ENCODE assay signal across 1 cellular context in the genomic region with DNA sequence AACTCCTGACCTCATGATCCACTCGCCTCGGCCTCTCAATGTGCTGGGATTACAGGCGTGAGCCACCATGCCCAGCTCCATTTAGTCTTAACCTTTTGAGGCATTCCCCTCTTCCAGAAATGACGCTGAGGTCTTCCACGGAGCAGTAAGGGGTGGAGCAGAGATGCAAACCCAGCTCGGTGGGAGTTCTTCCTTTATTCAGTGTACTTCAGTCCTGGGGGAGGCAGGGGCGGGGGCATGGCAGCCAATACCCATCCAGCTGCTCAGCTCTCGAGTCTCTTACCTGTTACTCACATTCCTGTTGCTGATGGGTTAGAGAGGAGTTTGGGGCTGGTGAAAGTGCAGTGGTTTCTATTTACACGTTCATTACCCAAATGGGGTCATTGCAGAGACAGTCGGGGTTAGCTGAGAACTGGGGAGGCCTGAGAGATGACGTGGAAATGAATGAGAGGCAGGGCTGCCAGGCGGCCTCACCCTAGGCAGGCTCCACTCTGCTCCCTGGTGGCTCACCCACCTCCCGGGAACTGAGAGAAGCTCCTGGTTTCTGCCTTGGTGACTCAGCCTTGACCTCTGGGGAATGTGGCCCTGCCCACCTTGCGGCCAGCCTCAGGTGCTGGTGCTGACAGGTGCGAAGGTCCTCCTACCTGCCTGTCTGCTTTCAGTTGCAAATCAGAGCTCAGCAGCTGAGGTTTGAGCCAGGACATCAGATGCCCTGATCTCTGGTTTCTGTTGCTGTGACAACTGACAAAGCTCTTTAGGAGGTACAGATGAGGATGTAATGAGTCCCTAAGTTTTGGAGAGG.
A peak's percentile ranks its signal among the peaks of the same experiment; 100 is the strongest.
TF ChIP-seq lines count a peak whose summit lies in the region.

No MANE protein-coding gene starts in this region.

TF ChIP-seq in HepG2, 621 proteins besides CTCF, POLR2A, EP300 and RAD21 (continued from another document and continues in another):
- TF ChIP-seq RAD51 (IDR thresholded peaks at IDR 0.05; ENCODE audit: borderline replicate concordance) (no peak), ZNF160 (CRISPR knock-in tag; IDR thresholded peaks at IDR 0.05) (no peak), SP4 (CRISPR knock-in tag; IDR thresholded peaks at IDR 0.05) (0 out of 2 replicates have a peak, but pooled peaks have one; percentile 36), KLF12 (CRISPR knock-in tag; IDR thresholded peaks at IDR 0.05; ENCODE audit: borderline replicate concordance) (no peak), GFI1 (CRISPR knock-in tag; IDR thresholded peaks at IDR 0.05; ENCODE audit: borderline replicate concordance) (peak; percentile 47; the same call in 1 of the 2 replicates), KDM2A (CRISPR knock-in tag; IDR thresholded peaks at IDR 0.05; ENCODE audit: borderline replicate concordance, low read depth) (peak; percentile 61), MYC (CRISPR knock-in tag; IDR thresholded peaks at IDR 0.05; ENCODE audit: borderline replicate concordance) (peak; percentile 24; the same call in 1 of the 2 replicates), RARA (CRISPR knock-in tag; IDR thresholded peaks at IDR 0.05) (peak; percentile 73), ZBTB7A (CRISPR knock-in tag; IDR thresholded peaks at IDR 0.05) (no peak), ZBTB7B (CRISPR knock-in tag; IDR thresholded peaks at IDR 0.05) (0 out of 2 replicates have a peak, but pooled peaks have one; percentile 38), TEAD3 (CRISPR knock-in tag; optimal IDR thresholded peaks at IDR 0.05; ENCODE audit: borderline replicate concordance) (peak; percentile 81), ZNF460 (CRISPR knock-in tag; IDR thresholded peaks at IDR 0.05; ENCODE audit: borderline replicate concordance) (no peak), HOXA3 (CRISPR knock-in tag; IDR thresholded peaks at IDR 0.05) (no peak; the same call in 1 of the 2 replicates), ZNF557 (CRISPR knock-in tag; IDR thresholded peaks at IDR 0.05) (no peak), FOXC1 (CRISPR knock-in tag; IDR thresholded peaks at IDR 0.05; ENCODE audit: borderline replicate concordance) (peak; percentile 70; the same call in 1 of the 2 replicates), HNRNPH1 (optimal IDR thresholded peaks at IDR 0.05; ENCODE audit: low read depth, low read length) (no peak), MTA1 (CRISPR knock-in tag; IDR thresholded peaks at IDR 0.05; ENCODE audit: borderline replicate concordance) (no peak), ZSCAN12 (CRISPR knock-in tag; IDR thresholded peaks at IDR 0.05) (no peak), SMARCE1 (IDR thresholded peaks at IDR 0.05; ENCODE audit: borderline replicate concordance) (no peak), ZNF343 (CRISPR knock-in tag; IDR thresholded peaks at IDR 0.05) (no peak), ZFP36 (IDR thresholded peaks at IDR 0.05; ENCODE audit: borderline replicate concordance, low read depth, low read length, partially characterized antibody) (no peak), NONO (IDR thresholded peaks at IDR 0.05) (no peak), NONO (CRISPR knock-in tag; conservative IDR thresholded peaks at IDR 0.05) (no peak), ZFX (CRISPR knock-in tag; IDR thresholded peaks at IDR 0.05; ENCODE audit: low read depth) (no peak), ZNF232 (CRISPR knock-in tag; IDR thresholded peaks at IDR 0.05; ENCODE audit: borderline replicate concordance) (0 out of 2 replicates have a peak, but pooled peaks have one; percentile 16), MTA3 (CRISPR knock-in tag; IDR thresholded peaks at IDR 0.05) (no peak), PPARG (CRISPR knock-in tag; conservative IDR thresholded peaks at IDR 0.05) (no peak), ZNF292 (CRISPR knock-in tag; IDR thresholded peaks at IDR 0.05; ENCODE audit: borderline replicate concordance, low read depth) (no peak), AHR (CRISPR knock-in tag; IDR thresholded peaks at IDR 0.05) (no peak), NR2C2 (CRISPR knock-in tag; IDR thresholded peaks at IDR 0.05; ENCODE audit: borderline replicate concordance) (peak; percentile 52; the same call in 1 of the 2 replicates), ZNF564 (CRISPR knock-in tag; IDR thresholded peaks at IDR 0.05) (no peak), RCOR2 (CRISPR knock-in tag; IDR thresholded peaks at IDR 0.05) (0 out of 2 replicates have a peak, but pooled peaks have one; percentile 7), NCOA2 (CRISPR knock-in tag; IDR thresholded peaks at IDR 0.05) (peak; percentile 9; the same call in 1 of the 2 replicates), JUND (CRISPR knock-in tag; IDR thresholded peaks at IDR 0.05) (0 out of 2 replicates have a peak, but pooled peaks have one; percentile 24), POLR2AphosphoS5 (IDR thresholded peaks at IDR 0.05; ENCODE audit: low read depth, low read length) (no peak), ZNF451 (CRISPR knock-in tag; IDR thresholded peaks at IDR 0.05) (no peak), STAG1 (CRISPR knock-in tag; IDR thresholded peaks at IDR 0.05) (peak; percentile 57), RXRA (CRISPR knock-in tag; IDR thresholded peaks at IDR 0.05) (peak; percentile 85)
- TF ChIP-seq, protein P1, sequence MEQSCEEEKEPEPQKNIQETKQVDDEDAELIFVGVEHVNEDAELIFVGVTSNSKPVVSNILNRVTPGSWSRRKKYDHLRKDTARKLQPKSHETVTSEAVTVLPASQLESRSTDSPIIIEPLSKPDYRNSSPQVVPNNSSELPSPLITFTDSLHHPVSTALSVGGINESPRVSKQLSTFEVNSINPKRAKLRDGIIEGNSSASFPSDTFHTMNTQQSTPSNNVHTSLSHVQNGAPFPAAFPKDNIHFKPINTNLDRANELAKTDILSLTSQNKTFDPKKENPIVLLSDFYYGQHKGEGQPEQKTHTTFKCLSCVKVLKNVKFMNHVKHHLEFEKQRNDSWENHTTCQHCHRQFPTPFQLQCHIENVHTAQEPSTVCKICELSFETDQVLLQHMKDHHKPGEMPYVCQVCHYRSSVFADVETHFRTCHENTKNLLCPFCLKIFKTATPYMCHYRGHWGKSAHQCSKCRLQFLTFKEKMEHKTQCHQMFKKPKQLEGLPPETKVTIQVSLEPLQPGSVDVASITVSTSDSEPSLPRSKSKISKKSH (CRISPR knock-in tag; IDR thresholded peaks at IDR 0.05; ENCODE audit: borderline replicate concordance), result no peak
- TF ChIP-seq, protein P2, sequence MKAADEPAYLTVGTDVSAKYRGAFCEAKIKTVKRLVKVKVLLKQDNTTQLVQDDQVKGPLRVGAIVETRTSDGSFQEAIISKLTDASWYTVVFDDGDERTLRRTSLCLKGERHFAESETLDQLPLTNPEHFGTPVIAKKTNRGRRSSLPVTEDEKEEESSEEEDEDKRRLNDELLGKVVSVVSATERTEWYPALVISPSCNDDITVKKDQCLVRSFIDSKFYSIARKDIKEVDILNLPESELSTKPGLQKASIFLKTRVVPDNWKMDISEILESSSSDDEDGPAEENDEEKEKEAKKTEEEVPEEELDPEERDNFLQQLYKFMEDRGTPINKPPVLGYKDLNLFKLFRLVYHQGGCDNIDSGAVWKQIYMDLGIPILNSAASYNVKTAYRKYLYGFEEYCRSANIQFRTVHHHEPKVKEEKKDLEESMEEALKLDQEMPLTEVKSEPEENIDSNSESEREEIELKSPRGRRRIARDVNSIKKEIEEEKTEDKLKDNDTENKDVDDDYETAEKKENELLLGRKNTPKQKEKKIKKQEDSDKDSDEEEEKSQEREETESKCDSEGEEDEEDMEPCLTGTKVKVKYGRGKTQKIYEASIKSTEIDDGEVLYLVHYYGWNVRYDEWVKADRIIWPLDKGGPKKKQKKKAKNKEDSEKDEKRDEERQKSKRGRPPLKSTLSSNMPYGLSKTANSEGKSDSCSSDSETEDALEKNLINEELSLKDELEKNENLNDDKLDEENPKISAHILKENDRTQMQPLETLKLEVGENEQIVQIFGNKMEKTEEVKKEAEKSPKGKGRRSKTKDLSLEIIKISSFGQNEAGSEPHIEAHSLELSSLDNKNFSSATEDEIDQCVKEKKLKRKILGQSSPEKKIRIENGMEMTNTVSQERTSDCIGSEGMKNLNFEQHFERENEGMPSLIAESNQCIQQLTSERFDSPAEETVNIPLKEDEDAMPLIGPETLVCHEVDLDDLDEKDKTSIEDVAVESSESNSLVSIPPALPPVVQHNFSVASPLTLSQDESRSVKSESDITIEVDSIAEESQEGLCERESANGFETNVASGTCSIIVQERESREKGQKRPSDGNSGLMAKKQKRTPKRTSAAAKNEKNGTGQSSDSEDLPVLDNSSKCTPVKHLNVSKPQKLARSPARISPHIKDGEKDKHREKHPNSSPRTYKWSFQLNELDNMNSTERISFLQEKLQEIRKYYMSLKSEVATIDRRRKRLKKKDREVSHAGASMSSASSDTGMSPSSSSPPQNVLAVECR (CRISPR knock-in tag; IDR thresholded peaks at IDR 0.05; ENCODE audit: borderline replicate concordance), result peak; percentile 34; the same call in 1 of the 2 replicates
- TF ChIP-seq, protein P3, sequence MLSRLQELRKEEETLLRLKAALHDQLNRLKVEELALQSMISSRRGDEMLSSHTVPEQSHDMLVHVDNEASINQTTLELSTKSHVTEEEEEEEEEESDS (CRISPR knock-in tag; IDR thresholded peaks at IDR 0.05; ENCODE audit: borderline replicate concordance), result no peak
- TF ChIP-seq, protein P4, sequence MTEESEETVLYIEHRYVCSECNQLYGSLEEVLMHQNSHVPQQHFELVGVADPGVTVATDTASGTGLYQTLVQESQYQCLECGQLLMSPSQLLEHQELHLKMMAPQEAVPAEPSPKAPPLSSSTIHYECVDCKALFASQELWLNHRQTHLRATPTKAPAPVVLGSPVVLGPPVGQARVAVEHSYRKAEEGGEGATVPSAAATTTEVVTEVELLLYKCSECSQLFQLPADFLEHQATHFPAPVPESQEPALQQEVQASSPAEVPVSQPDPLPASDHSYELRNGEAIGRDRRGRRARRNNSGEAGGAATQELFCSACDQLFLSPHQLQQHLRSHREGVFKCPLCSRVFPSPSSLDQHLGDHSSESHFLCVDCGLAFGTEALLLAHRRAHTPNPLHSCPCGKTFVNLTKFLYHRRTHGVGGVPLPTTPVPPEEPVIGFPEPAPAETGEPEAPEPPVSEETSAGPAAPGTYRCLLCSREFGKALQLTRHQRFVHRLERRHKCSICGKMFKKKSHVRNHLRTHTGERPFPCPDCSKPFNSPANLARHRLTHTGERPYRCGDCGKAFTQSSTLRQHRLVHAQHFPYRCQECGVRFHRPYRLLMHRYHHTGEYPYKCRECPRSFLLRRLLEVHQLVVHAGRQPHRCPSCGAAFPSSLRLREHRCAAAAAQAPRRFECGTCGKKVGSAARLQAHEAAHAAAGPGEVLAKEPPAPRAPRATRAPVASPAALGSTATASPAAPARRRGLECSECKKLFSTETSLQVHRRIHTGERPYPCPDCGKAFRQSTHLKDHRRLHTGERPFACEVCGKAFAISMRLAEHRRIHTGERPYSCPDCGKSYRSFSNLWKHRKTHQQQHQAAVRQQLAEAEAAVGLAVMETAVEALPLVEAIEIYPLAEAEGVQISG (CRISPR knock-in tag; IDR thresholded peaks at IDR 0.05), result no peak
- TF ChIP-seq, protein P5, sequence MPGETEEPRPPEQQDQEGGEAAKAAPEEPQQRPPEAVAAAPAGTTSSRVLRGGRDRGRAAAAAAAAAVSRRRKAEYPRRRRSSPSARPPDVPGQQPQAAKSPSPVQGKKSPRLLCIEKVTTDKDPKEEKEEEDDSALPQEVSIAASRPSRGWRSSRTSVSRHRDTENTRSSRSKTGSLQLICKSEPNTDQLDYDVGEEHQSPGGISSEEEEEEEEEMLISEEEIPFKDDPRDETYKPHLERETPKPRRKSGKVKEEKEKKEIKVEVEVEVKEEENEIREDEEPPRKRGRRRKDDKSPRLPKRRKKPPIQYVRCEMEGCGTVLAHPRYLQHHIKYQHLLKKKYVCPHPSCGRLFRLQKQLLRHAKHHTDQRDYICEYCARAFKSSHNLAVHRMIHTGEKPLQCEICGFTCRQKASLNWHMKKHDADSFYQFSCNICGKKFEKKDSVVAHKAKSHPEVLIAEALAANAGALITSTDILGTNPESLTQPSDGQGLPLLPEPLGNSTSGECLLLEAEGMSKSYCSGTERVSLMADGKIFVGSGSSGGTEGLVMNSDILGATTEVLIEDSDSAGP (CRISPR knock-in tag; IDR thresholded peaks at IDR 0.05; ENCODE audit: borderline replicate concordance), result peak; percentile 27; the same call in 1 of the 2 replicates
- TF ChIP-seq, protein P6, sequence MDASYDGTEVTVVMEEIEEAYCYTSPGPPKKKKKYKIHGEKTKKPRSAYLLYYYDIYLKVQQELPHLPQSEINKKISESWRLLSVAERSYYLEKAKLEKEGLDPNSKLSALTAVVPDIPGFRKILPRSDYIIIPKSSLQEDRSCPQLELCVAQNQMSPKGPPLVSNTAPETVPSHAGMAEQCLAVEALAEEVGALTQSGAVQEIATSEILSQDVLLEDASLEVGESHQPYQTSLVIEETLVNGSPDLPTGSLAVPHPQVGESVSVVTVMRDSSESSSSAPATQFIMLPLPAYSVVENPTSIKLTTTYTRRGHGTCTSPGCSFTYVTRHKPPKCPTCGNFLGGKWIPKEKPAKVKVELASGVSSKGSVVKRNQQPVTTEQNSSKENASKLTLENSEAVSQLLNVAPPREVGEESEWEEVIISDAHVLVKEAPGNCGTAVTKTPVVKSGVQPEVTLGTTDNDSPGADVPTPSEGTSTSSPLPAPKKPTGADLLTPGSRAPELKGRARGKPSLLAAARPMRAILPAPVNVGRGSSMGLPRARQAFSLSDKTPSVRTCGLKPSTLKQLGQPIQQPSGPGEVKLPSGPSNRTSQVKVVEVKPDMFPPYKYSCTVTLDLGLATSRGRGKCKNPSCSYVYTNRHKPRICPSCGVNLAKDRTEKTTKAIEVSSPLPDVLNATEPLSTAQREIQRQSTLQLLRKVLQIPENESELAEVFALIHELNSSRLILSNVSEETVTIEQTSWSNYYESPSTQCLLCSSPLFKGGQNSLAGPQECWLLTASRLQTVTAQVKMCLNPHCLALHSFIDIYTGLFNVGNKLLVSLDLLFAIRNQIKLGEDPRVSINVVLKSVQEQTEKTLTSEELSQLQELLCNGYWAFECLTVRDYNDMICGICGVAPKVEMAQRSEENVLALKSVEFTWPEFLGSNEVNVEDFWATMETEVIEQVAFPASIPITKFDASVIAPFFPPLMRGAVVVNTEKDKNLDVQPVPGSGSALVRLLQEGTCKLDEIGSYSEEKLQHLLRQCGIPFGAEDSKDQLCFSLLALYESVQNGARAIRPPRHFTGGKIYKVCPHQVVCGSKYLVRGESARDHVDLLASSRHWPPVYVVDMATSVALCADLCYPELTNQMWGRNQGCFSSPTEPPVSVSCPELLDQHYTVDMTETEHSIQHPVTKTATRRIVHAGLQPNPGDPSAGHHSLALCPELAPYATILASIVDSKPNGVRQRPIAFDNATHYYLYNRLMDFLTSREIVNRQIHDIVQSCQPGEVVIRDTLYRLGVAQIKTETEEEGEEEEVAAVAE (CRISPR knock-in tag; IDR thresholded peaks at IDR 0.05; ENCODE audit: borderline replicate concordance), result no peak
- TF ChIP-seq, protein P7, sequence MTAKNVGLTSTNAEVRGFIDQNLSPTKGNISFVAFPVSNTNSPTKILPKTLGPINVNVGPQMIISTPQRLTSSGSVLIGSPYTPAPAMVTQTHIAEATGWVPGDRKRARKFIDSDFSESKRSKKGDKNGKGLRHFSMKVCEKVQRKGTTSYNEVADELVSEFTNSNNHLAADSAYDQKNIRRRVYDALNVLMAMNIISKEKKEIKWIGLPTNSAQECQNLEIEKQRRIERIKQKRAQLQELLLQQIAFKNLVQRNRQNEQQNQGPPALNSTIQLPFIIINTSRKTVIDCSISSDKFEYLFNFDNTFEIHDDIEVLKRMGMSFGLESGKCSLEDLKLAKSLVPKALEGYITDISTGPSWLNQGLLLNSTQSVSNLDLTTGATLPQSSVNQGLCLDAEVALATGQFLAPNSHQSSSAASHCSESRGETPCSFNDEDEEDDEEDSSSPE (CRISPR knock-in tag; IDR thresholded peaks at IDR 0.05), result no peak
